2 cellular contexts compared by ENCODE assay signal in genomic region chr4:94583938-94584641, GRCh38.
TF ChIP-seq lines count a peak whose summit lies in the region.

No MANE protein-coding gene starts in this region.

TF ChIP-seq in GM12878, 131 proteins besides CTCF, POLR2A, EP300 and RAD21 (continued from another document and continues in another):
- TF ChIP-seq NFXL1 (IDR thresholded peaks at IDR 0.05; ENCODE audit: borderline replicate concordance) (no peak), IKZF1 (conservative IDR thresholded peaks at IDR 0.05) (peak; percentile 71), TCF3 (IDR thresholded peaks at IDR 0.05; ENCODE audit: borderline replicate concordance, insufficient read depth, low read depth, low read length) (no peak), JUNB (IDR thresholded peaks at IDR 0.05) (no peak), SMAD5 (IDR thresholded peaks at IDR 0.05; ENCODE audit: low read depth) (no peak), DPF2 (IDR thresholded peaks at IDR 0.05) (peak; percentile 67), STAT3 (IDR thresholded peaks at IDR 0.05; ENCODE audit: low read depth, low read length) (no peak), LARP7 (IDR thresholded peaks at IDR 0.05) (no peak), E2F4 (IDR thresholded peaks at IDR 0.05; ENCODE audit: low read depth, low read length) (no peak), HDAC6 (IDR thresholded peaks at IDR 0.05; ENCODE audit: unreplicated experiment) (no peak), BCL3 (IDR thresholded peaks at IDR 0.05; ENCODE audit: borderline replicate concordance, insufficient read depth, low read depth, low read length, poor library complexity, severe bottlenecking) (no peak), FOS (IDR thresholded peaks at IDR 0.05; ENCODE audit: borderline replicate concordance, extremely low read depth, insufficient read length) (no peak), FOXM1 (IDR thresholded peaks at IDR 0.05; ENCODE audit: low read depth, low read length) (no peak), CUX1 (IDR thresholded peaks at IDR 0.05; ENCODE audit: insufficient replicate concordance, low read depth, low read length) (no peak), MTA3 (IDR thresholded peaks at IDR 0.05; ENCODE audit: borderline replicate concordance, low read length) (no peak), MTA2 (IDR thresholded peaks at IDR 0.05; ENCODE audit: low read depth) (peak; percentile 51; the same call in 1 of the 2 replicates), IKZF2 (IDR thresholded peaks at IDR 0.05) (peak in 1 of 2 experiments; percentile 22; a peak in 2 of 4 replicates), MYC (IDR thresholded peaks at IDR 0.05; ENCODE audit: insufficient read depth, insufficient read length, insufficient replicate concordance, low read length, severe bottlenecking) (no peak), BCL11A (IDR thresholded peaks at IDR 0.05; ENCODE audit: low read depth, low read length) (no peak), ATF7 (IDR thresholded peaks at IDR 0.05; ENCODE audit: low read depth) (peak; percentile 53; the same call in 1 of the 2 replicates), ZSCAN29 (IDR thresholded peaks at IDR 0.05) (no peak), NR2F1 (conservative IDR thresholded peaks at IDR 0.05) (peak; percentile 24; the same call in 1 of the 2 replicates), RELA (IDR thresholded peaks at IDR 0.05; ENCODE audit: borderline replicate concordance, partially characterized antibody) (no peak), CBX3 (IDR thresholded peaks at IDR 0.05; ENCODE audit: borderline replicate concordance, low read depth) (no peak), MAX (IDR thresholded peaks at IDR 0.05; ENCODE audit: low read depth, low read length) (no peak), TBL1XR1 (IDR thresholded peaks at IDR 0.05; ENCODE audit: low read depth, low read length) (no peak)

TF ChIP-seq in SK-N-SH treated with all-trans-retinoic acid at 6 μM for 48 hours, 23 proteins besides CTCF, POLR2A, EP300 and RAD21 (continued from another document):
- no peak for TF ChIP-seq CSRNP3 (CRISPR knock-in tag; IDR thresholded peaks at IDR 0.05)
- TF ChIP-seq ZNF8 (CRISPR knock-in tag; IDR thresholded peaks at IDR 0.05) = no peak
- TF ChIP-seq ARNTL (CRISPR knock-in tag; IDR thresholded peaks at IDR 0.05; ENCODE audit: borderline replicate concordance, low read depth) = no peak
